2 cellular contexts compared by ENCODE assay signal in genomic region chr2:128292599-128293425, GRCh38.
TF ChIP-seq lines count a peak whose summit lies in the region.

No MANE protein-coding gene starts in this region.

TF ChIP-seq in IMR-90, 13 proteins besides CTCF, POLR2A, EP300 and RAD21:
- TF ChIP-seq CEBPB (IDR thresholded peaks at IDR 0.05; ENCODE audit: low read depth, low read length): no peak
- TF ChIP-seq, protein P1, sequence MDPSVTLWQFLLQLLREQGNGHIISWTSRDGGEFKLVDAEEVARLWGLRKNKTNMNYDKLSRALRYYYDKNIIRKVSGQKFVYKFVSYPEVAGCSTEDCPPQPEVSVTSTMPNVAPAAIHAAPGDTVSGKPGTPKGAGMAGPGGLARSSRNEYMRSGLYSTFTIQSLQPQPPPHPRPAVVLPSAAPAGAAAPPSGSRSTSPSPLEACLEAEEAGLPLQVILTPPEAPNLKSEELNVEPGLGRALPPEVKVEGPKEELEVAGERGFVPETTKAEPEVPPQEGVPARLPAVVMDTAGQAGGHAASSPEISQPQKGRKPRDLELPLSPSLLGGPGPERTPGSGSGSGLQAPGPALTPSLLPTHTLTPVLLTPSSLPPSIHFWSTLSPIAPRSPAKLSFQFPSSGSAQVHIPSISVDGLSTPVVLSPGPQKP (IDR thresholded peaks at IDR 0.05; ENCODE audit: borderline replicate concordance, low read depth, low read length): no peak
- no peak for TF ChIP-seq BHLHE40 (IDR thresholded peaks at IDR 0.05; ENCODE audit: low read depth, low read length)
- TF ChIP-seq MXI1 (IDR thresholded peaks at IDR 0.05; ENCODE audit: borderline replicate concordance, low read depth, low read length): no peak
- no peak for TF ChIP-seq FOS (IDR thresholded peaks at IDR 0.05; ENCODE audit: low read depth, low read length)
- no peak for TF ChIP-seq RFX5 (IDR thresholded peaks at IDR 0.05; ENCODE audit: low read depth, low read length)
- TF ChIP-seq NFE2L2 (IDR thresholded peaks at IDR 0.05; ENCODE audit: low read depth, low read length): no peak

TF ChIP-seq in HepG2, 621 proteins besides CTCF, POLR2A, EP300 and RAD21:
- TF ChIP-seq, protein P2, sequence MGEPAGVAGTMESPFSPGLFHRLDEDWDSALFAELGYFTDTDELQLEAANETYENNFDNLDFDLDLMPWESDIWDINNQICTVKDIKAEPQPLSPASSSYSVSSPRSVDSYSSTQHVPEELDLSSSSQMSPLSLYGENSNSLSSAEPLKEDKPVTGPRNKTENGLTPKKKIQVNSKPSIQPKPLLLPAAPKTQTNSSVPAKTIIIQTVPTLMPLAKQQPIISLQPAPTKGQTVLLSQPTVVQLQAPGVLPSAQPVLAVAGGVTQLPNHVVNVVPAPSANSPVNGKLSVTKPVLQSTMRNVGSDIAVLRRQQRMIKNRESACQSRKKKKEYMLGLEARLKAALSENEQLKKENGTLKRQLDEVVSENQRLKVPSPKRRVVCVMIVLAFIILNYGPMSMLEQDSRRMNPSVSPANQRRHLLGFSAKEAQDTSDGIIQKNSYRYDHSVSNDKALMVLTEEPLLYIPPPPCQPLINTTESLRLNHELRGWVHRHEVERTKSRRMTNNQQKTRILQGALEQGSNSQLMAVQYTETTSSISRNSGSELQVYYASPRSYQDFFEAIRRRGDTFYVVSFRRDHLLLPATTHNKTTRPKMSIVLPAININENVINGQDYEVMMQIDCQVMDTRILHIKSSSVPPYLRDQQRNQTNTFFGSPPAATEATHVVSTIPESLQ (CRISPR knock-in tag; conservative IDR thresholded peaks at IDR 0.05): no peak
- TF ChIP-seq ZSCAN9 (CRISPR knock-in tag; IDR thresholded peaks at IDR 0.05; ENCODE audit: borderline replicate concordance) (no peak), IRX3 (CRISPR knock-in tag; IDR thresholded peaks at IDR 0.05; ENCODE audit: borderline replicate concordance, low read depth) (no peak), BORCS8-MEF2B (CRISPR knock-in tag; IDR thresholded peaks at IDR 0.05) (no peak), ZMYM4 (CRISPR knock-in tag; IDR thresholded peaks at IDR 0.05) (no peak), SMC3 (IDR thresholded peaks at IDR 0.05; ENCODE audit: low read length) (no peak), AGO2 (optimal IDR thresholded peaks at IDR 0.05; ENCODE audit: low read depth, low read length) (peak; percentile 76), TFAP4 (IDR thresholded peaks at IDR 0.05; ENCODE audit: borderline replicate concordance, low read depth) (peak; percentile 11; the same call in 1 of the 2 replicates), TOPORS (CRISPR knock-in tag; IDR thresholded peaks at IDR 0.05) (no peak), HNRNPK (IDR thresholded peaks at IDR 0.05; ENCODE audit: low read depth, low read length, poor library complexity, severe bottlenecking) (no peak), ZNF687 (CRISPR knock-in tag; IDR thresholded peaks at IDR 0.05) (peak; percentile 46), ZNF530 (CRISPR knock-in tag; IDR thresholded peaks at IDR 0.05; ENCODE audit: low read depth) (no peak), NFE2 (CRISPR knock-in tag; IDR thresholded peaks at IDR 0.05) (no peak), ZNF564 (CRISPR knock-in tag; IDR thresholded peaks at IDR 0.05) (no peak), TBX3 (IDR thresholded peaks at IDR 0.05; ENCODE audit: borderline replicate concordance) (no peak), SOX6 (IDR thresholded peaks at IDR 0.05) (no peak), SOX6 (CRISPR knock-in tag; IDR thresholded peaks at IDR 0.05) (no peak), ZNF510 (CRISPR knock-in tag; IDR thresholded peaks at IDR 0.05; ENCODE audit: low read depth) (no peak), CENPX (CRISPR knock-in tag; IDR thresholded peaks at IDR 0.05) (no peak), BRCA1 (CRISPR knock-in tag; IDR thresholded peaks at IDR 0.05) (no peak), MED1 (CRISPR knock-in tag; IDR thresholded peaks at IDR 0.05) (no peak), STAG1 (CRISPR knock-in tag; IDR thresholded peaks at IDR 0.05) (no peak), ZNF333 (CRISPR knock-in tag; IDR thresholded peaks at IDR 0.05; ENCODE audit: borderline replicate concordance) (no peak), SIN3A (IDR thresholded peaks at IDR 0.05; ENCODE audit: borderline replicate concordance, low read depth, low read length) (no peak), ZNF567 (CRISPR knock-in tag; IDR thresholded peaks at IDR 0.05; ENCODE audit: borderline replicate concordance) (no peak), CBX5 (CRISPR knock-in tag; IDR thresholded peaks at IDR 0.05; ENCODE audit: borderline replicate concordance) (0 out of 2 replicates have a peak, but pooled peaks have one; percentile 13), ZNF12 (CRISPR knock-in tag; IDR thresholded peaks at IDR 0.05) (no peak), ZSCAN31 (CRISPR knock-in tag; IDR thresholded peaks at IDR 0.05; ENCODE audit: low read depth) (no peak), POLR2G (IDR thresholded peaks at IDR 0.05; ENCODE audit: low read depth, low read length) (0 out of 2 replicates have a peak, but pooled peaks have one; percentile 1), ZNF513 (CRISPR knock-in tag; conservative IDR thresholded peaks at IDR 0.05) (no peak), CREB1 (IDR thresholded peaks at IDR 0.05) (no peak), CREB1 (CRISPR knock-in tag; IDR thresholded peaks at IDR 0.05) (no peak), GATA4 (IDR thresholded peaks at IDR 0.05; ENCODE audit: borderline replicate concordance, low read depth) (no peak), RBM22 (optimal IDR thresholded peaks at IDR 0.05; ENCODE audit: low read length) (peak; percentile 32), ZNF496 (CRISPR knock-in tag; IDR thresholded peaks at IDR 0.05; ENCODE audit: insufficient replicate concordance) (no peak), NR1H2 (CRISPR knock-in tag; IDR thresholded peaks at IDR 0.05; ENCODE audit: borderline replicate concordance, low read depth) (no peak), SNAPC5 (CRISPR knock-in tag; IDR thresholded peaks at IDR 0.05; ENCODE audit: borderline replicate concordance) (no peak)
- TF ChIP-seq, protein P3, sequence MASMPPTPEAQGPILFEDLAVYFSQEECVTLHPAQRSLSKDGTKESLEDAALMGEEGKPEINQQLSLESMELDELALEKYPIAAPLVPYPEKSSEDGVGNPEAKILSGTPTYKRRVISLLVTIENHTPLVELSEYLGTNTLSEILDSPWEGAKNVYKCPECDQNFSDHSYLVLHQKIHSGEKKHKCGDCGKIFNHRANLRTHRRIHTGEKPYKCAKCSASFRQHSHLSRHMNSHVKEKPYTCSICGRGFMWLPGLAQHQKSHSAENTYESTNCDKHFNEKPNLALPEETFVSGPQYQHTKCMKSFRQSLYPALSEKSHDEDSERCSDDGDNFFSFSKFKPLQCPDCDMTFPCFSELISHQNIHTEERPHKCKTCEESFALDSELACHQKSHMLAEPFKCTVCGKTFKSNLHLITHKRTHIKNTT (CRISPR knock-in tag; IDR thresholded peaks at IDR 0.05): no peak
- TF ChIP-seq, protein P4, sequence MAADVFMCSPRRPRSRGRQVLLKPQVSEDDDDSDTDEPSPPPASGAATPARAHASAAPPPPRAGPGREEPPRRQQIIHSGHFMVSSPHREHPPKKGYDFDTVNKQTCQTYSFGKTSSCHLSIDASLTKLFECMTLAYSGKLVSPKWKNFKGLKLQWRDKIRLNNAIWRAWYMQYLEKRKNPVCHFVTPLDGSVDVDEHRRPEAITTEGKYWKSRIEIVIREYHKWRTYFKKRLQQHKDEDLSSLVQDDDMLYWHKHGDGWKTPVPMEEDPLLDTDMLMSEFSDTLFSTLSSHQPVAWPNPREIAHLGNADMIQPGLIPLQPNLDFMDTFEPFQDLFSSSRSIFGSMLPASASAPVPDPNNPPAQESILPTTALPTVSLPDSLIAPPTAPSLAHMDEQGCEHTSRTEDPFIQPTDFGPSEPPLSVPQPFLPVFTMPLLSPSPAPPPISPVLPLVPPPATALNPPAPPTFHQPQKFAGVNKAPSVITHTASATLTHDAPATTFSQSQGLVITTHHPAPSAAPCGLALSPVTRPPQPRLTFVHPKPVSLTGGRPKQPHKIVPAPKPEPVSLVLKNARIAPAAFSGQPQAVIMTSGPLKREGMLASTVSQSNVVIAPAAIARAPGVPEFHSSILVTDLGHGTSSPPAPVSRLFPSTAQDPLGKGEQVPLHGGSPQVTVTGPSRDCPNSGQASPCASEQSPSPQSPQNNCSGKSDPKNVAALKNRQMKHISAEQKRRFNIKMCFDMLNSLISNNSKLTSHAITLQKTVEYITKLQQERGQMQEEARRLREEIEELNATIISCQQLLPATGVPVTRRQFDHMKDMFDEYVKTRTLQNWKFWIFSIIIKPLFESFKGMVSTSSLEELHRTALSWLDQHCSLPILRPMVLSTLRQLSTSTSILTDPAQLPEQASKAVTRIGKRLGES (CRISPR knock-in tag; IDR thresholded peaks at IDR 0.05; ENCODE audit: borderline replicate concordance): no peak
- TF ChIP-seq, protein P5, sequence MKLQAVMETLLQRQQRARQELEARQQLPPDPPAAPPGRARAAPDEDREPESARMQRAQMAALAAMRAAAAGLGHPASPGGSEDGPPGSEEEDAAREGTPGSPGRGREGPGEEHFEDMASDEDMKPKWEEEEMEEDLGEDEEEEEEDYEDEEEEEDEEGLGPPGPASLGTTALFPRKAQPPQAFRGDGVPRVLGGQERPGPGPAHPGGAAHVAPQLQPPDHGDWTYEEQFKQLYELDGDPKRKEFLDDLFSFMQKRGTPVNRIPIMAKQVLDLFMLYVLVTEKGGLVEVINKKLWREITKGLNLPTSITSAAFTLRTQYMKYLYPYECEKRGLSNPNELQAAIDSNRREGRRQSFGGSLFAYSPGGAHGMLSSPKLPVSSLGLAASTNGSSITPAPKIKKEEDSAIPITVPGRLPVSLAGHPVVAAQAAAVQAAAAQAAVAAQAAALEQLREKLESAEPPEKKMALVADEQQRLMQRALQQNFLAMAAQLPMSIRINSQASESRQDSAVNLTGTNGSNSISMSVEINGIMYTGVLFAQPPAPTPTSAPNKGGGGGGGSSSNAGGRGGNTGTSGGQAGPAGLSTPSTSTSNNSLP (IDR thresholded peaks at IDR 0.05; ENCODE audit: low read depth, low read length): no peak
- TF ChIP-seq, protein P6, sequence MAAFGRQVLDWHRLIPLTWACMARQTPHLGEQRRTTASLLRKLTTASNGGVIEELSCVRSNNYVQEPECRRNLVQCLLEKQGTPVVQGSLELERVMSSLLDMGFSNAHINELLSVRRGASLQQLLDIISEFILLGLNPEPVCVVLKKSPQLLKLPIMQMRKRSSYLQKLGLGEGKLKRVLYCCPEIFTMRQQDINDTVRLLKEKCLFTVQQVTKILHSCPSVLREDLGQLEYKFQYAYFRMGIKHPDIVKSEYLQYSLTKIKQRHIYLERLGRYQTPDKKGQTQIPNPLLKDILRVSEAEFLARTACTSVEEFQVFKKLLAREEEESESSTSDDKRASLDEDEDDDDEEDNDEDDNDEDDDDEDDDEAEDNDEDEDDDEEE (CRISPR knock-in tag; IDR thresholded peaks at IDR 0.05): no peak
TF ChIP-seq in HepG2: peak in this region for 6.
